Comparison of ENCODE assay signal across 2 cellular contexts in the genomic region with DNA sequence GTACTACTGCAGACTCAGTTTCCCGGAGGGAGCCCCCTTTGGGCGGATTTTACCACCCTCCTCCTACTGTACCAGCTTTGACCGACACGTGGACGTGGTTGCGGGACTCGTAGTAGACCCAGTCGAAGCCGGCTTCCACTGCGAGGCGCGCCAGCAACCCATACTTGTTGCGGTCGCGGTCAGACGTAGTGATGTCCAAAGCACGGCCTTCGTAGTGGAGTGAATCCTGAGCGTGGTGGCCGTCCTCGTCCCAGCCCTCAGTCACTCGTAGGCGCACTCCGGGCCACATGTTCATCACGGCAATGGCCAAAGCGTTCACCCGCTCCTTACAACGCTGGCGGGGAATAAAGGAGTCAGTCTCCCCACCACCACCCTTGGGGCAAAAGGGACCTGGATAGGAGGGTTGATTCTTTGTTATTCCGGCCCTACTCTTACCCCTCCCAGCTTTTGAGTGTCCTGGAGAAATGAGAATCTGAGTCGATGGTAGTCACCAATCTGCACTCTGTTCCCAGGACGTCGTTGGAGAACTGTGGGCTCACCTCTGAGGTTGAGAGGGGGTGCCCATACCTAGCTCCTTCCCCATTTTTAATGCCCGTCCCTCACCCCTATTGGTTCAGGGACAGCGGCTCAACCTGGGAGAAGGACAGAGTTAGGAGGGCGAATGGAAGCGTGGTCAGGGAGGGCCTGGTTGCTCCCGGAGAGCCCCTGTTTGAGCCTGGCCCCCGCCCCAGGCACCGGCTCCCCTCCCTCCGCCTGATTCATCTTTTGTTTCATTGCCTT.
TF ChIP-seq lines count a peak whose summit lies in the region.

No MANE protein-coding gene starts in this region.

TF ChIP-seq in GM23338, 12 proteins besides CTCF, POLR2A, EP300 and RAD21 (continued from another document and continues in another):
- no peak for TF ChIP-seq STAT1 (IDR thresholded peaks at IDR 0.05; ENCODE audit: unreplicated experiment)
- no peak for TF ChIP-seq EZH2 (IDR thresholded peaks at IDR 0.05; ENCODE audit: low read depth, unreplicated experiment)
- no peak for TF ChIP-seq ZNF331 (CRISPR knock-in tag; IDR thresholded peaks at IDR 0.05; ENCODE audit: low read depth)
- TF ChIP-seq ZNF114 (CRISPR knock-in tag; IDR thresholded peaks at IDR 0.05), result no peak
- TF ChIP-seq, protein P1, sequence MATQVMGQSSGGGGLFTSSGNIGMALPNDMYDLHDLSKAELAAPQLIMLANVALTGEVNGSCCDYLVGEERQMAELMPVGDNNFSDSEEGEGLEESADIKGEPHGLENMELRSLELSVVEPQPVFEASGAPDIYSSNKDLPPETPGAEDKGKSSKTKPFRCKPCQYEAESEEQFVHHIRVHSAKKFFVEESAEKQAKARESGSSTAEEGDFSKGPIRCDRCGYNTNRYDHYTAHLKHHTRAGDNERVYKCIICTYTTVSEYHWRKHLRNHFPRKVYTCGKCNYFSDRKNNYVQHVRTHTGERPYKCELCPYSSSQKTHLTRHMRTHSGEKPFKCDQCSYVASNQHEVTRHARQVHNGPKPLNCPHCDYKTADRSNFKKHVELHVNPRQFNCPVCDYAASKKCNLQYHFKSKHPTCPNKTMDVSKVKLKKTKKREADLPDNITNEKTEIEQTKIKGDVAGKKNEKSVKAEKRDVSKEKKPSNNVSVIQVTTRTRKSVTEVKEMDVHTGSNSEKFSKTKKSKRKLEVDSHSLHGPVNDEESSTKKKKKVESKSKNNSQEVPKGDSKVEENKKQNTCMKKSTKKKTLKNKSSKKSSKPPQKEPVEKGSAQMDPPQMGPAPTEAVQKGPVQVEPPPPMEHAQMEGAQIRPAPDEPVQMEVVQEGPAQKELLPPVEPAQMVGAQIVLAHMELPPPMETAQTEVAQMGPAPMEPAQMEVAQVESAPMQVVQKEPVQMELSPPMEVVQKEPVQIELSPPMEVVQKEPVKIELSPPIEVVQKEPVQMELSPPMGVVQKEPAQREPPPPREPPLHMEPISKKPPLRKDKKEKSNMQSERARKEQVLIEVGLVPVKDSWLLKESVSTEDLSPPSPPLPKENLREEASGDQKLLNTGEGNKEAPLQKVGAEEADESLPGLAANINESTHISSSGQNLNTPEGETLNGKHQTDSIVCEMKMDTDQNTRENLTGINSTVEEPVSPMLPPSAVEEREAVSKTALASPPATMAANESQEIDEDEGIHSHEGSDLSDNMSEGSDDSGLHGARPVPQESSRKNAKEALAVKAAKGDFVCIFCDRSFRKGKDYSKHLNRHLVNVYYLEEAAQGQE (IDR thresholded peaks at IDR 0.05; ENCODE audit: unreplicated experiment), result no peak
- TF ChIP-seq JUNB (IDR thresholded peaks at IDR 0.05; ENCODE audit: unreplicated experiment), result no peak
- TF ChIP-seq, protein P2, sequence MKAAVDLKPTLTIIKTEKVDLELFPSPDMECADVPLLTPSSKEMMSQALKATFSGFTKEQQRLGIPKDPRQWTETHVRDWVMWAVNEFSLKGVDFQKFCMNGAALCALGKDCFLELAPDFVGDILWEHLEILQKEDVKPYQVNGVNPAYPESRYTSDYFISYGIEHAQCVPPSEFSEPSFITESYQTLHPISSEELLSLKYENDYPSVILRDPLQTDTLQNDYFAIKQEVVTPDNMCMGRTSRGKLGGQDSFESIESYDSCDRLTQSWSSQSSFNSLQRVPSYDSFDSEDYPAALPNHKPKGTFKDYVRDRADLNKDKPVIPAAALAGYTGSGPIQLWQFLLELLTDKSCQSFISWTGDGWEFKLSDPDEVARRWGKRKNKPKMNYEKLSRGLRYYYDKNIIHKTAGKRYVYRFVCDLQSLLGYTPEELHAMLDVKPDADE (IDR thresholded peaks at IDR 0.05), result no peak
- TF ChIP-seq, protein P3, sequence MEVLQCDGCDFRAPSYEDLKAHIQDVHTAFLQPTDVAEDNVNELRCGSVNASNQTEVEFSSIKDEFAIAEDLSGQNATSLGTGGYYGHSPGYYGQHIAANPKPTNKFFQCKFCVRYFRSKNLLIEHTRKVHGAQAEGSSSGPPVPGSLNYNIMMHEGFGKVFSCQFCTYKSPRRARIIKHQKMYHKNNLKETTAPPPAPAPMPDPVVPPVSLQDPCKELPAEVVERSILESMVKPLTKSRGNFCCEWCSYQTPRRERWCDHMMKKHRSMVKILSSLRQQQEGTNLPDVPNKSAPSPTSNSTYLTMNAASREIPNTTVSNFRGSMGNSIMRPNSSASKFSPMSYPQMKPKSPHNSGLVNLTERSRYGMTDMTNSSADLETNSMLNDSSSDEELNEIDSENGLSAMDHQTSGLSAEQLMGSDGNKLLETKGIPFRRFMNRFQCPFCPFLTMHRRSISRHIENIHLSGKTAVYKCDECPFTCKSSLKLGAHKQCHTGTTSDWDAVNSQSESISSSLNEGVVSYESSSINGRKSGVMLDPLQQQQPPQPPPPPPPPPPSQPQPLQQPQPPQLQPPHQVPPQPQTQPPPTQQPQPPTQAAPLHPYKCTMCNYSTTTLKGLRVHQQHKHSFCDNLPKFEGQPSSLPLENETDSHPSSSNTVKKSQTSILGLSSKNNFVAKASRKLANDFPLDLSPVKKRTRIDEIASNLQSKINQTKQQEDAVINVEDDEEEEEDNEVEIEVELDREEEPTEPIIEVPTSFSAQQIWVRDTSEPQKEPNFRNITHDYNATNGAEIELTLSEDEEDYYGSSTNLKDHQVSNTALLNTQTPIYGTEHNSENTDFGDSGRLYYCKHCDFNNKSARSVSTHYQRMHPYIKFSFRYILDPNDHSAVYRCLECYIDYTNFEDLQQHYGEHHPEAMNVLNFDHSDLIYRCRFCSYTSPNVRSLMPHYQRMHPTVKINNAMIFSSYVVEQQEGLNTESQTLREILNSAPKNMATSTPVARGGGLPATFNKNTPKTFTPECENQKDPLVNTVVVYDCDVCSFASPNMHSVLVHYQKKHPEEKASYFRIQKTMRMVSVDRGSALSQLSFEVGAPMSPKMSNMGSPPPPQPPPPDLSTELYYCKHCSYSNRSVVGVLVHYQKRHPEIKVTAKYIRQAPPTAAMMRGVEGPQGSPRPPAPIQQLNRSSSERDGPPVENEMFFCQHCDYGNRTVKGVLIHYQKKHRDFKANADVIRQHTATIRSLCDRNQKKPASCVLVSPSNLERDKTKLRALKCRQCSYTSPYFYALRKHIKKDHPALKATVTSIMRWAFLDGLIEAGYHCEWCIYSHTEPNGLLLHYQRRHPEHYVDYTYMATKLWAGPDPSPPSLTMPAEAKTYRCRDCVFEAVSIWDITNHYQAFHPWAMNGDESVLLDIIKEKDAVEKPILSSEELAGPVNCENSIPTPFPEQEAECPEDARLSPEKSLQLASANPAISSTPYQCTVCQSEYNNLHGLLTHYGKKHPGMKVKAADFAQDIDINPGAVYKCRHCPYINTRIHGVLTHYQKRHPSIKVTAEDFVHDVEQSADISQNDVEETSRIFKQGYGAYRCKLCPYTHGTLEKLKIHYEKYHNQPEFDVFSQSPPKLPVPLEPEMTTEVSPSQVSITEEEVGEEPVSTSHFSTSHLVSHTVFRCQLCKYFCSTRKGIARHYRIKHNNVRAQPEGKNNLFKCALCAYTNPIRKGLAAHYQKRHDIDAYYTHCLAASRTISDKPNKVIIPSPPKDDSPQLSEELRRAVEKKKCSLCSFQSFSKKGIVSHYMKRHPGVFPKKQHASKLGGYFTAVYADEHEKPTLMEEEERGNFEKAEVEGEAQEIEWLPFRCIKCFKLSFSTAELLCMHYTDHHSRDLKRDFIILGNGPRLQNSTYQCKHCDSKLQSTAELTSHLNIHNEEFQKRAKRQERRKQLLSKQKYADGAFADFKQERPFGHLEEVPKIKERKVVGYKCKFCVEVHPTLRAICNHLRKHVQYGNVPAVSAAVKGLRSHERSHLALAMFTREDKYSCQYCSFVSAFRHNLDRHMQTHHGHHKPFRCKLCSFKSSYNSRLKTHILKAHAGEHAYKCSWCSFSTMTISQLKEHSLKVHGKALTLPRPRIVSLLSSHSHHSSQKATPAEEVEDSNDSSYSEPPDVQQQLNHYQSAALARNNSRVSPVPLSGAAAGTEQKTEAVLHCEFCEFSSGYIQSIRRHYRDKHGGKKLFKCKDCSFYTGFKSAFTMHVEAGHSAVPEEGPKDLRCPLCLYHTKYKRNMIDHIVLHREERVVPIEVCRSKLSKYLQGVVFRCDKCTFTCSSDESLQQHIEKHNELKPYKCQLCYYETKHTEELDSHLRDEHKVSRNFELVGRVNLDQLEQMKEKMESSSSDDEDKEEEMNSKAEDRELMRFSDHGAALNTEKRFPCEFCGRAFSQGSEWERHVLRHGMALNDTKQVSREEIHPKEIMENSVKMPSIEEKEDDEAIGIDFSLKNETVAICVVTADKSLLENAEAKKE (CRISPR knock-in tag; IDR thresholded peaks at IDR 0.05), result no peak

TF ChIP-seq in neural cell, 6 proteins besides CTCF, POLR2A, EP300 and RAD21 (continued from another document):
- TF ChIP-seq TAF1 (IDR thresholded peaks at IDR 0.05; ENCODE audit: low read depth), result no peak
